ENCODE assay signal across 1 cellular context in the genomic region with DNA sequence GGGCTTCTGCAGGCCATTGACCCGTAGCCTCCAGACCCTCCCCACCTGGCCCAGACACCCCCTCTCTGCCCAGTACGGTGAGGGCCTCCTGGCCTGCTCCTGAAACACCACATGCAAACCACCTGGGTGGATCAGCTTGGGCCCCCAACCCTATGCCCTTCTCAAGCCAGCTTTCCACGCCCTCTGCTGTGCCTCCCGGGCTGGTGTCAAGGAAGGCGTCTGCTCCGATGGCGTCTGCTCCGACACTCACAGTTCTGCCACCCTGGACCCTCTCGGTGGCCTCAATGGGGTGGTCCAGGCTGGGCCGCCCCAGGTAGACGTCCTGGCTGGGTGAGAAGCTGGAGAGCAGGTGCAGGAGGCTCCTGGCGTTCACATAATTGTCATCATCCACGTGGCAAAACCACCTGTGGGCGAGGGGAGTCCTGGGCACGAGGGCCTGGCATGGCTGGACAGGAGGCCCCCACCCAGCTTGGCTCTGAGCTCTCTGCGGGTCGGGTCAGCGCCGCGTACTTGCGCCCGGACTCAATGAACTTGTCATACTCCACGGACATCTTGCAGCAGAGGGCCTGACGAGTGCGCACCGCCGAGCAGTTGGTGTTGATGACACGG.
TF ChIP-seq lines count a peak whose summit lies in the region.

No MANE protein-coding gene starts in this region.

TF ChIP-seq in WTC11, 78 proteins besides CTCF, POLR2A, EP300 and RAD21 (continued from another document):
- no peak for TF ChIP-seq MLX (CRISPR knock-in tag; IDR thresholded peaks at IDR 0.05)
- TF ChIP-seq, protein P1, sequence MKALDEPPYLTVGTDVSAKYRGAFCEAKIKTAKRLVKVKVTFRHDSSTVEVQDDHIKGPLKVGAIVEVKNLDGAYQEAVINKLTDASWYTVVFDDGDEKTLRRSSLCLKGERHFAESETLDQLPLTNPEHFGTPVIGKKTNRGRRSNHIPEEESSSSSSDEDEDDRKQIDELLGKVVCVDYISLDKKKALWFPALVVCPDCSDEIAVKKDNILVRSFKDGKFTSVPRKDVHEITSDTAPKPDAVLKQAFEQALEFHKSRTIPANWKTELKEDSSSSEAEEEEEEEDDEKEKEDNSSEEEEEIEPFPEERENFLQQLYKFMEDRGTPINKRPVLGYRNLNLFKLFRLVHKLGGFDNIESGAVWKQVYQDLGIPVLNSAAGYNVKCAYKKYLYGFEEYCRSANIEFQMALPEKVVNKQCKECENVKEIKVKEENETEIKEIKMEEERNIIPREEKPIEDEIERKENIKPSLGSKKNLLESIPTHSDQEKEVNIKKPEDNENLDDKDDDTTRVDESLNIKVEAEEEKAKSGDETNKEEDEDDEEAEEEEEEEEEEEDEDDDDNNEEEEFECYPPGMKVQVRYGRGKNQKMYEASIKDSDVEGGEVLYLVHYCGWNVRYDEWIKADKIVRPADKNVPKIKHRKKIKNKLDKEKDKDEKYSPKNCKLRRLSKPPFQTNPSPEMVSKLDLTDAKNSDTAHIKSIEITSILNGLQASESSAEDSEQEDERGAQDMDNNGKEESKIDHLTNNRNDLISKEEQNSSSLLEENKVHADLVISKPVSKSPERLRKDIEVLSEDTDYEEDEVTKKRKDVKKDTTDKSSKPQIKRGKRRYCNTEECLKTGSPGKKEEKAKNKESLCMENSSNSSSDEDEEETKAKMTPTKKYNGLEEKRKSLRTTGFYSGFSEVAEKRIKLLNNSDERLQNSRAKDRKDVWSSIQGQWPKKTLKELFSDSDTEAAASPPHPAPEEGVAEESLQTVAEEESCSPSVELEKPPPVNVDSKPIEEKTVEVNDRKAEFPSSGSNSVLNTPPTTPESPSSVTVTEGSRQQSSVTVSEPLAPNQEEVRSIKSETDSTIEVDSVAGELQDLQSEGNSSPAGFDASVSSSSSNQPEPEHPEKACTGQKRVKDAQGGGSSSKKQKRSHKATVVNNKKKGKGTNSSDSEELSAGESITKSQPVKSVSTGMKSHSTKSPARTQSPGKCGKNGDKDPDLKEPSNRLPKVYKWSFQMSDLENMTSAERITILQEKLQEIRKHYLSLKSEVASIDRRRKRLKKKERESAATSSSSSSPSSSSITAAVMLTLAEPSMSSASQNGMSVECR (CRISPR knock-in tag; IDR thresholded peaks at IDR 0.05; ENCODE audit: borderline replicate concordance): no peak
